Comparison of ENCODE assay signal across 15 cellular contexts in genomic region chr5:90191352-90192045, GRCh38.
"Had no signal": no experiment of that assay in that cellular context is flagged by ENCODE, and none has a peak within 500 bp of the region (broad histone marks: within the 10 kb centered on the region; RNA-seq: fewer than 3 reads in every experiment).

No MANE protein-coding gene starts in this region.

- H3K4me1 ChIP-seq: heart right ventricle, parathyroid adenoma, thyroid gland had no signal

- ATAC-seq: effector memory CD8-positive, alpha-beta T cell; heart right ventricle; left lobe of liver; stimulated activated effector memory CD8-positive, alpha-beta T cell treated with anti-CD3 and anti-CD28 coated beads, Interleukin-12 subunit alpha, Interleukin-12 subunit beta, amount 100 ng/mL, for 72 hours had no signal

- H3K27ac ChIP-seq: brain microvascular endothelial cell, epithelial cell of prostate, heart right ventricle, parathyroid adenoma, thyroid gland had no signal

- H3K36me3 ChIP-seq: brain microvascular endothelial cell, heart right ventricle, thyroid gland had no signal

- H3K4me3 ChIP-seq: heart right ventricle, thyroid gland had no signal

- H3K27me3 ChIP-seq: brain microvascular endothelial cell, heart right ventricle, thyroid gland had no signal

- H3K9me3 ChIP-seq: thyroid gland had no signal

- DNase-seq: activated CD4-positive, alpha-beta T cell treated with anti-CD3 and anti-CD28 coated beads, Interleukin-2, amount 10 ng/mL, durations not matched to agents 7 days and 5 days; activated CD4-positive, CD25-positive, alpha-beta regulatory T cell; activated CD8-positive, alpha-beta memory T cell treated with anti-CD3 and anti-CD28 coated beads, Interleukin-2, amount 50 U/mL, for 48 hours; activated naive CD8-positive, alpha-beta T cell treated with anti-CD3 and anti-CD28 coated beads for 36 hours; brain microvascular endothelial cell; effector memory CD8-positive, alpha-beta T cell; heart right ventricle; naive B cell; thyroid gland had no signal

- FAIRE-seq: frontal cortex, urothelium cell line had no signal
